Comparison of ENCODE assay signal across 20 cellular contexts in genomic region chr20:17605131-17605660, GRCh38. TPM values are rescaled to one million over a fixed set of nuclear protein-coding genes. Genes with fewer than 3 reads are reported as not detected.
A peak's percentile ranks its signal among the peaks of the same experiment; 100 is the strongest.
DNase-seq lines count a peak whose midpoint lies in the region; ATAC-seq, FAIRE-seq and TF ChIP-seq lines count a peak whose summit lies in the region.
"Had no signal": no experiment of that assay in that cellular context is flagged by ENCODE, and none has a peak within 500 bp of the region (broad histone marks: within the 10 kb centered on the region; RNA-seq: fewer than 3 reads in every experiment).

No MANE protein-coding gene starts in this region.

- no peak for ATAC-seq in GM21390 (IDR thresholded peaks at IDR 0.05; ENCODE audit: unreplicated experiment)
- ATAC-seq: activated T-cell treated with anti-CD3 and anti-CD28 coated beads, Interleukin-2, amount 50 U/mL, for 4 hours; gastrocnemius medialis had no signal

- FAIRE-seq in kidney (lab: Jason Lieb, UNC): no peak
- FAIRE-seq: endometrium had no signal

- no TSS peak for BruUV-seq in Calu3 (replicated peaks; lab: Mats Ljungman, UMichigan)

- no peak overlapping the region for H3K4me3 ChIP-seq in kidney (ENCODE audit: low read length in 2 of 2)
- no peak overlapping the region for H3K4me3 ChIP-seq in neural progenitor cell
- H3K4me3 ChIP-seq: gastrocnemius medialis, upper lobe of left lung had no signal

- H3K9me3 ChIP-seq in kidney (ENCODE audit: control insufficient read depth in 1 of 2, low read length in 2 of 2) (no peaks in the 10 kb centered on the region), neural progenitor cell (ENCODE audit: low read depth) (no peaks in the 10 kb centered on the region)
- H3K9me3 ChIP-seq: gastrocnemius medialis, upper lobe of left lung had no signal

- no peaks in the 10 kb centered on the region for H3K27me3 ChIP-seq in neural progenitor cell
- H3K27me3 ChIP-seq: gastrocnemius medialis, upper lobe of left lung had no signal

- H3F3A ChIP-seq in neural progenitor cell (ENCODE audit: low read depth): no peaks in the 10 kb centered on the region

- H3K27ac Mint-ChIP-seq in neural progenitor cell: peak overlapping the region; percentile 10
- H3K27ac Mint-ChIP-seq in Calu3 (ENCODE audit: unreplicated experiment): no peak overlapping the region
- H3K27ac Mint-ChIP-seq: T-helper 1 cell treated with Interleukin-12 subunit alpha and Interleukin-12 subunit beta and Interleukin-4 antibody, amounts not matched to agents 30 μg/mL and 1 μg/mL, for 36 hours had no signal

- H3K4me1 ChIP-seq in kidney (ENCODE audit: control insufficient read depth in 1 of 2, insufficient read depth in 1 of 2, low read depth in 1 of 2, low read length in 2 of 2) (peaks cover 20 to 23% of the 10 kb centered on the region in 2 donors), neural progenitor cell (peaks cover 9% of the 10 kb centered on the region)
- H3K4me1 ChIP-seq: gastrocnemius medialis had no signal

- peak overlapping the region; percentile 86 for H3K27ac ChIP-seq in 22Rv1
- peak overlapping the region; percentile 14 to 26 for H3K27ac ChIP-seq in kidney (ENCODE audit: low read depth in 2 of 2, low read length in 2 of 2)
- H3K27ac ChIP-seq in neural progenitor cell: no peak overlapping the region
- no peak overlapping the region for H3K27ac ChIP-seq in caudate nucleus (ENCODE audit: low read depth, low read length)
- H3K27ac ChIP-seq: gastrocnemius medialis had no signal

- peaks cover 10% of the 10 kb centered on the region for H3K4me1 Mint-ChIP-seq in neural progenitor cell
- peaks cover 7% of the 10 kb centered on the region for H3K4me1 Mint-ChIP-seq in Calu3 (ENCODE audit: low read depth, unreplicated experiment)

- H3K36me3 Mint-ChIP-seq in neural progenitor cell (peaks cover 13% of the 10 kb centered on the region), Calu3 (ENCODE audit: insufficient read depth, unreplicated experiment) (peaks cover 14% of the 10 kb centered on the region)

- H3K9me3 Mint-ChIP-seq in neural progenitor cell (no peaks in the 10 kb centered on the region), Calu3 (ENCODE audit: low read depth, unreplicated experiment) (no peaks in the 10 kb centered on the region)
- H3K9me3 Mint-ChIP-seq: activated T-cell treated with anti-CD3 and anti-CD28 coated beads, Interleukin-2, amount 50 U/mL, for 4 hours; T-helper 1 cell treated with Interleukin-12 subunit alpha and Interleukin-12 subunit beta and Interleukin-4 antibody, amounts not matched to agents 30 μg/mL and 1 μg/mL, for 36 hours had no signal

- CTCF ChIA-PET in Calu3 (lab: Charles Lee): interaction anchor here (0.6 kb wide), 1 partner anchor 63 kb away, joined by 3 read pairs; no protein-coding TSS in a partner anchor

- no peak overlapping the region for H3K4me2 ChIP-seq in neural progenitor cell

- H4K20me1 ChIP-seq in neural progenitor cell (ENCODE audit: low read depth): peaks cover 6% of the 10 kb centered on the region

- H2AFZ ChIP-seq in neural progenitor cell (replicated peaks): no peak overlapping the region

- no peaks in the 10 kb centered on the region for H3K79me2 ChIP-seq in neural progenitor cell (ENCODE audit: low read depth)

- intact Hi-C loops in kidney (cut with DNase I): no loop called here
- intact Hi-C loops in Calu3 (cut with micrococcal nuclease; ENCODE audit: unreplicated experiment): loop anchor here (5.0 kb wide), 1 partner anchor 68 kb away; no protein-coding TSS in a partner anchor

- no peak overlapping the region for H3K9ac ChIP-seq in kidney (ENCODE audit: low read length in 2 of 2)
- H3K9ac ChIP-seq in neural progenitor cell: no peak overlapping the region

- peaks cover 6 to 13% of the 10 kb centered on the region in 2 donors for H3K36me3 ChIP-seq in kidney (ENCODE audit: control insufficient read depth in 1 of 2, insufficient read depth in 2 of 2, low read length in 2 of 2)
- H3K36me3 ChIP-seq in neural progenitor cell: no peaks in the 10 kb centered on the region

- no peaks in the 10 kb centered on the region for H3K27me3 Mint-ChIP-seq in neural progenitor cell (ENCODE audit: insufficient read depth, low read depth)
- H3K27me3 Mint-ChIP-seq in Calu3 (ENCODE audit: unreplicated experiment): no peaks in the 10 kb centered on the region

- no peak for TF ChIP-seq CTCF in 22Rv1 (IDR thresholded peaks at IDR 0.05)
- no peak for TF ChIP-seq CTCF in kidney (IDR thresholded peaks at IDR 0.05; ENCODE audit: borderline replicate concordance, extremely low read depth, insufficient read depth)
- TF ChIP-seq CTCF in neural progenitor cell (IDR thresholded peaks at IDR 0.05): no peak
- no peak for TF ChIP-seq CTCF in Calu3 (IDR thresholded peaks at IDR 0.05; ENCODE audit: unreplicated experiment)

- H3K4me3 Mint-ChIP-seq in neural progenitor cell (no peak overlapping the region), Calu3 (ENCODE audit: low read depth, unreplicated experiment) (no peak overlapping the region)
- H3K4me3 Mint-ChIP-seq: activated T-cell treated with anti-CD3 and anti-CD28 coated beads, Interleukin-2, amount 50 U/mL, for 4 hours; T-helper 1 cell treated with Interleukin-12 subunit alpha and Interleukin-12 subunit beta and Interleukin-4 antibody, amounts not matched to agents 30 μg/mL and 1 μg/mL, for 36 hours had no signal

- DNase-seq in HuH-7 (ENCODE audit: low spot score): peak; percentile 18
- DNase-seq in kidney: peak; percentile 24
- no peak for DNase-seq in neural progenitor cell (ENCODE audit: low spot score)
- no peak for DNase-seq in Calu3
- no peak for DNase-seq in caudate nucleus (lab: John Stamatoyannopoulos, UW)
- DNase-seq in stimulated activated CD4-positive, alpha-beta T cell treated with anti-CD3 and anti-CD28 coated beads, Interleukin-15, amount 100 ng/mL, for 24 hours: no peak
- DNase-seq: activated CD4-positive, alpha-beta T cell treated with anti-CD3 and anti-CD28 coated beads for 1 hour; activated T-cell treated with anti-CD3 and anti-CD28 coated beads, Interleukin-2, amount 50 U/mL, for 4 hours; central memory CD4-positive, alpha-beta T cell; gastrocnemius medialis; GOT3; MV-4-11; NCI-H748 treated with DMSO at 0.1 percent for 48 hours; RPMI8226; stimulated activated CD8-positive, alpha-beta memory T cell treated with anti-CD3 and anti-CD28 coated beads, Interleukin-4, amount 100 ng/mL, for 48 hours; upper lobe of left lung had no signal

RNA-seq across cellular contexts. Expression of gene DSTN, which starts 35.3 kb away (rescaled TPM):
- 409 TPM for total RNA-seq in kidney
- polyA plus RNA-seq in kidney (ENCODE audit: insufficient read depth, low read depth, low replicate concordance): 525 TPM
- total RNA-seq in neural progenitor cell (ENCODE audit: low replicate concordance): 107 and 158 TPM in 2 replicates
- 90.0 and 110 TPM in 2 replicates for total RNA-seq in Calu3 (2022)

Comparison
In these comparisons a context has a peak if more than half of its experiments do, and no peak if none do; other contexts are left out.
1. H3K27ac ChIP-seq: peak in 22Rv1 (single experiment) and kidney (2 of 2); none in neural progenitor cell (single experiment) and caudate nucleus (single experiment).
2. DNase-seq: peak in HuH-7 (single experiment) and kidney (single experiment); none in neural progenitor cell (single experiment), Calu3 (single experiment), caudate nucleus (0 of 61) and stimulated activated CD4-positive, alpha-beta T cell treated with anti-CD3 and anti-CD28 coated beads, Interleukin-15, amount 100 ng/mL, for 24 hours (single experiment).